ENCODE assay signal across 6 cellular contexts in the genomic region with DNA sequence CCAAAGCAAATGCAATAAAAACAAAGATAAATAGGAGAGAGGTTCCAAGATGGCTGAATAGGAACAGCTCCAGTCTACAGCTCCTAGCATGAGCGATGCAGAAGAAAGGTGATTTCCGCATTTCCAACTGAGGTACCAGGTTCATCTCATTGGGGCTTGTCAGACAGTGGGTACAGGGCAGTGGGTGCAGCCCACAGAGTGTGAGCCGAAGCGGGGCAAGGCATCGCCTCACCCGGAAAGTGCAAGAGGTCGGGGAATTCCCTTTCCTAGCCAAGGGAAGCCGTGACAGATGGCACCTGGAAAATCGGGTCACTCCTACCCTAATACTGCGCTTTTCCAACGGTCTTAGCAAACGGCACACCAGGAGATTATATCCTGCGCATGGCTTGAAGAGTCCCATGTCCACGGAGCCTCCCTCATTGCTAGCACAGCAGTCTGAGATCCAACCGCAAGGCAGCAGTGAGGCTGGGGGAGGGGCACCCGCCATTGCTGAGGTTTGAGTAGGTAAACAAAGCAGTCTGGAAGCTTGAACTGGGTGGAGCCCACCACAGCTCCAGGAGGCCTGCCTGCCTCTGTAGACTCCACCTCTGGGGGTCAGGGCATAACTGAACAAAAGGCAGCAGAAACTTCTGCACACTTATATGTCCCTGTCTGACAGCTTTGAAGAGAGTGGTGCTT. TPM values are rescaled to one million over a fixed set of nuclear protein-coding genes. Genes with fewer than 3 reads are reported as not detected.
"Had no signal": no experiment of that assay in that cellular context is flagged by ENCODE, and none has a peak within 500 bp of the region (broad histone marks: within the 10 kb centered on the region; RNA-seq: fewer than 3 reads in every experiment).

No MANE protein-coding gene starts in this region.

RNA-seq across cellular contexts. Expression of a gene that starts 6.6 kb away (rescaled TPM):
- polyA plus RNA-seq: naive thymus-derived CD4-positive, alpha-beta T cell had no signal

RNA-seq across cellular contexts. Expression of a gene that starts 43.3 kb away (rescaled TPM):
- total RNA-seq: naive thymus-derived CD4-positive, alpha-beta T cell; natural killer cell; osteoblast; spleen; upper lobe of right lung had no signal
- polyA plus RNA-seq: naive thymus-derived CD4-positive, alpha-beta T cell; smooth muscle cell had no signal
